ENCODE assay signal across 8 cellular contexts in genomic region chr1:9293512-9294439, GRCh38. TPM values are rescaled to one million over a fixed set of nuclear protein-coding genes. Genes with fewer than 3 reads are reported as not detected.
DNase-seq lines count a peak whose midpoint lies in the region; ATAC-seq, FAIRE-seq and TF ChIP-seq lines count a peak whose summit lies in the region.

No MANE protein-coding gene starts in this region.

- CTCF ChIA-PET in A549 (lab: Yijun Ruan, JAX) = no interaction called here
- CTCF ChIA-PET in SK-N-SH (lab: Yijun Ruan, JAX) = no interaction called here
- CTCF ChIA-PET in MCF 10A (lab: Yijun Ruan, JAX) = no interaction called here

- H3K36me3 ChIP-seq in SK-N-SH (replicated peaks in 1 of 2; ENCODE audit: control insufficient read depth in 1 of 2, insufficient read depth in 2 of 2, low read length in 1 of 2) (no peaks in the 10 kb centered on the region), liver (ENCODE audit: control insufficient read depth in 4 of 4, insufficient read depth in 3 of 4, low read depth in 1 of 4, low read length in 3 of 4) (peaks cover 0 to 3% (median 0%) of the 10 kb centered on the region in 4 donors), testis (ENCODE audit: low read depth, missing control alignments) (no peaks in the 10 kb centered on the region)

- H3K4me2 ChIP-seq in A549 = peak overlapping the region; percentile 98
- peak overlapping the region; percentile 84 for H3K4me2 ChIP-seq in SK-N-SH

- intact Hi-C loops in MCF 10A (cut with micrococcal nuclease) = loop anchor here (5.0 to 10.0 kb wide), 2 partner anchors 61 to 179 kb away; no protein-coding TSS in a partner anchor
- intact Hi-C loops in testis (cut with DNase I; ENCODE audit: low total_unique reads) = loop anchor here (10.0 kb wide), 1 partner anchor 151 kb away; no protein-coding TSS in a partner anchor

- no peak overlapping the region for H3K4me3 Mint-ChIP-seq in MCF 10A (ENCODE audit: unreplicated experiment)

- DNase-seq in A549 (ENCODE audit: low read depth in 1 of 2, low spot score in 1 of 2) (peak in 1 of 2 experiments; percentile 56), SK-N-SH (peak; percentile 79), MCF 10A (ENCODE audit: unreplicated experiment) (peak; percentile 28), testis (no peak), occipital lobe (lab: John Stamatoyannopoulos, UW) (no peak)

- H3K27me3 ChIP-seq in SK-N-SH (ENCODE audit: insufficient read depth) (no peaks in the 10 kb centered on the region), liver (ENCODE audit: control insufficient read depth in 4 of 4, insufficient read depth in 4 of 4, low read length in 3 of 4) (no peaks in the 10 kb centered on the region), testis (no peaks in the 10 kb centered on the region)

- H3K4me3 ChIP-seq in A549 = peak overlapping the region; percentile 96
- peak overlapping the region; percentile 48 to 81 for H3K4me3 ChIP-seq in SK-N-SH (ENCODE audit: low read depth in 2 of 2, low read length in 1 of 2)
- H3K4me3 ChIP-seq in liver (ENCODE audit: low read depth in 1 of 3, low read length in 3 of 3) = peak overlapping the region; percentile 67 to 90 (median 86)
- peak overlapping the region; percentile 85 to 86 for H3K4me3 ChIP-seq in testis

- TF ChIP-seq CTCF in A549 (IDR thresholded peaks at IDR 0.05) (no peak), SK-N-SH (IDR thresholded peaks at IDR 0.05) (no peak), MCF 10A (IDR thresholded peaks at IDR 0.05; ENCODE audit: unreplicated experiment) (no peak), liver (IDR thresholded peaks at IDR 0.05; ENCODE audit: low read depth, low read length, missing input control) (no peak), testis (IDR thresholded peaks at IDR 0.05) (no peak)

- H3K36me3 Mint-ChIP-seq in MCF 10A (ENCODE audit: insufficient read depth, unreplicated experiment) = no peaks in the 10 kb centered on the region

- no peak overlapping the region for H3K27ac Mint-ChIP-seq in MCF 10A (ENCODE audit: low read depth, unreplicated experiment)

- peaks cover 51% of the 10 kb centered on the region for H3K79me2 ChIP-seq in SK-N-SH (ENCODE audit: insufficient read depth)

- H3K9ac ChIP-seq in SK-N-SH (peak overlapping the region; percentile 76; the same call in 1 of the 2 replicates), liver (ENCODE audit: low read depth in 1 of 2, low read length in 2 of 2) (peak overlapping the region; percentile 14 to 52)

- H3K9me3 Mint-ChIP-seq in MCF 10A (ENCODE audit: unreplicated experiment) = no peaks in the 10 kb centered on the region

- H4K20me1 ChIP-seq in SK-N-SH (ENCODE audit: insufficient read depth) = peaks cover 16% of the 10 kb centered on the region

- H3K9me2 ChIP-seq in SK-N-SH = no peaks in the 10 kb centered on the region

- no peak for FAIRE-seq in A549 (lab: Jason Lieb, UNC)

- 0 out of 6 replicates have a peak, but pooled peaks of 1 of the 2 experiments have one; percentile 1 for ATAC-seq in A549
- ATAC-seq in GM21529 (IDR thresholded peaks at IDR 0.05; ENCODE audit: unreplicated experiment) = peak; percentile 26
- ATAC-seq in HG02938 (IDR thresholded peaks at IDR 0.05; ENCODE audit: unreplicated experiment) = no peak

- peak overlapping the region; percentile 56; the same call in 1 of the 2 replicates for H2AFZ ChIP-seq in SK-N-SH (ENCODE audit: low read depth)

- H3F3A ChIP-seq in SK-N-SH (replicated peaks; ENCODE audit: insufficient read depth) = peaks cover 33% of the 10 kb centered on the region

- H3K27ac ChIP-seq in A549 = peak overlapping the region; percentile 93 to 99
- H3K27ac ChIP-seq in SK-N-SH (ENCODE audit: low read depth in 2 of 2, low read length in 1 of 2) = peak overlapping the region in 1 of 2 experiments; percentile 52; a peak in 1 of 4 replicates
- peak overlapping the region; percentile 8 to 51 for H3K27ac ChIP-seq in liver (ENCODE audit: low read depth in 1 of 2, low read length in 2 of 2)
- H3K27ac ChIP-seq in testis = peak overlapping the region; percentile 39 to 93

- H3K27me3 Mint-ChIP-seq in MCF 10A (ENCODE audit: insufficient read depth, unreplicated experiment) = no peaks in the 10 kb centered on the region

- 2% methylated on average over 31 of the region's 45 CpGs for WGBS in A549 (ENCODE audit: missing lambda C conversion rate)
- 7% methylated on average over 27 of the region's 45 CpGs for WGBS in SK-N-SH (ENCODE audit: low lambda C conversion rate)
- 6% methylated on average over 45 of the region's 45 CpGs for WGBS in liver
- WGBS in testis, 2 donors = 12 to 13% methylated on average over 13 to 14 of the region's 45 CpGs

- TF ChIP-seq RAD21 in A549 (conservative IDR thresholded peaks at IDR 0.05 in 1 of 2, IDR thresholded peaks at IDR 0.05 in 1 of 2) (no peak), SK-N-SH (IDR thresholded peaks at IDR 0.05; ENCODE audit: low read length) (no peak), liver (IDR thresholded peaks at IDR 0.05) (peak in 1 of 2 donors; percentile 41)

- H3K9me3 ChIP-seq in A549 (peaks cover 1% of the 10 kb centered on the region; the same call in 2 of the 3 replicates), SK-N-SH (no peaks in the 10 kb centered on the region), liver (ENCODE audit: control insufficient read depth in 4 of 4, low read length in 3 of 4) (no peaks in the 10 kb centered on the region), testis (no peaks in the 10 kb centered on the region)

- TF ChIP-seq EP300 in A549 (IDR thresholded peaks at IDR 0.05) (no peak), SK-N-SH (IDR thresholded peaks at IDR 0.05; ENCODE audit: borderline replicate concordance in 1 of 2, low read depth in 1 of 2, low read length in 1 of 2) (no peak)

- no peaks in the 10 kb centered on the region for H3K4me1 Mint-ChIP-seq in MCF 10A (ENCODE audit: insufficient read depth, unreplicated experiment)

- TF ChIP-seq POLR2A in A549 (IDR thresholded peaks at IDR 0.05; ENCODE audit: low read length) (no peak), testis (IDR thresholded peaks at IDR 0.05) (no peak)

- BruUV-seq in MCF 10A (replicated peaks; lab: Mats Ljungman, UMichigan) = TSS peak; percentile 56

- POLR2A ChIA-PET in A549 (lab: Yijun Ruan, JAX) (no interaction called here), SK-N-SH (lab: Yijun Ruan, JAX) (no interaction called here), MCF 10A (lab: Yijun Ruan, JAX) (interaction anchor here (0.9 kb wide), 1 partner anchor 24 kb away, joined by 3 read pairs; no protein-coding TSS in a partner anchor)

- H3K4me1 ChIP-seq in A549 (peaks cover 68% of the 10 kb centered on the region), SK-N-SH (ENCODE audit: control insufficient read depth in 1 of 2, insufficient read depth in 2 of 2, low read depth in 1 of 2, low read length in 1 of 2) (peaks cover 7 to 15% of the 10 kb centered on the region in 2 experiments; a peak in 1 of 4 replicates), liver (ENCODE audit: control insufficient read depth in 4 of 4, insufficient read depth in 4 of 4, low read length in 3 of 4) (peaks cover 5 to 24% (median 16%) of the 10 kb centered on the region in 4 donors), testis (peaks cover 40% of the 10 kb centered on the region)

TF ChIP-seq in A549, 52 proteins besides CTCF, POLR2A, EP300 and RAD21:
- peak; percentile 16; the same call in 1 of the 2 replicates for TF ChIP-seq MAX (IDR thresholded peaks at IDR 0.05)
- no peak for TF ChIP-seq MAZ (IDR thresholded peaks at IDR 0.05; ENCODE audit: borderline replicate concordance, low read depth, low read length)

TF ChIP-seq in SK-N-SH, 30 proteins besides CTCF, POLR2A, EP300 and RAD21 (continues in another document):
- TF ChIP-seq POLR2AphosphoS5 (IDR thresholded peaks at IDR 0.05; ENCODE audit: low read depth, low read length) (no peak), RCOR1 (IDR thresholded peaks at IDR 0.05; ENCODE audit: low read length) (no peak), RFX5 (IDR thresholded peaks at IDR 0.05; ENCODE audit: low read length) (no peak), CHD2 (IDR thresholded peaks at IDR 0.05; ENCODE audit: low read length, partially characterized antibody) (no peak), YY1 (IDR thresholded peaks at IDR 0.05; ENCODE audit: low read depth) (no peak), FOXM1 (IDR thresholded peaks at IDR 0.05; ENCODE audit: low read depth) (no peak)

TF ChIP-seq in liver, 16 proteins besides CTCF, POLR2A, EP300 and RAD21:
- TF ChIP-seq HNF4G (IDR thresholded peaks at IDR 0.05) (no peak), RXRA (IDR thresholded peaks at IDR 0.05) (no peak), HNF4A (conservative IDR thresholded peaks at IDR 0.05) (no peak), FOXA2 (IDR thresholded peaks at IDR 0.05) (no peak), TAF1 (conservative IDR thresholded peaks at IDR 0.05) (no peak)

RNA-seq across cellular contexts. Expression of gene SPSB1, which starts 1.1 kb away (rescaled TPM):
- polyA plus RNA-seq in A549 (2011; rRNA removed) (19.4 and 23.7 TPM in 2 replicates), A549 (2017; fragmentation: RNase III; extraction: RNeasy Plus Mini Kit Qiagen cat#74134 plus additional on column Dnase treatment) (16.9 to 25.3 TPM (median 22.3 TPM) in 3 replicates), SK-N-SH (2012; rRNA removed) (8.4 and 9.2 TPM in 2 replicates), liver (10 to 100 TPM; 10.4 to 22.6 TPM), testis (ENCODE audit: insufficient read depth, low read depth, low replicate concordance) (19.8 TPM)
- 20.5 and 26.4 TPM in 2 replicates for polyA plus RNA-seq in A549 (2012; cell fraction: cytosol; rRNA removed)
- polyA plus RNA-seq in A549 (2012; cell fraction: nucleus; rRNA removed) = 21.7 and 23.4 TPM in 2 replicates
- polyA minus RNA-seq in A549 (2011; rRNA and poly(A)+ RNA removed) = 39.6 and 39.8 TPM in 2 replicates
- polyA plus RNA-seq in SK-N-SH (2012; cell fraction: cytosol; rRNA removed) = 4.4 and 5.8 TPM in 2 replicates
- 5.4 and 7.6 TPM in 2 replicates for polyA plus RNA-seq in SK-N-SH (2012; cell fraction: nucleus; rRNA removed)
- total RNA-seq in MCF 10A (2022) (8.2 and 16.2 TPM in 2 replicates), liver (10 to 100 TPM in 1 of 2 donors, 1 to 10 TPM in 1; 4.1 to 19.1 TPM), testis (10 to 100 TPM; 30.0 to 37.9 TPM), occipital lobe (2.3 TPM)

RNA-seq across cellular contexts. Expression of gene H6PD, which starts 59.2 kb away (rescaled TPM):
- polyA plus RNA-seq in A549 (2011; rRNA removed) (7.9 and 9.8 TPM in 2 replicates), A549 (2017; fragmentation: RNase III; extraction: RNeasy Plus Mini Kit Qiagen cat#74134 plus additional on column Dnase treatment) (4.6 to 6.4 TPM (median 6.0 TPM) in 3 replicates), SK-N-SH (2012; rRNA removed) (16.2 and 19.1 TPM in 2 replicates), liver (10 to 100 TPM; 28.9 to 65.8 TPM), testis (ENCODE audit: insufficient read depth, low read depth, low replicate concordance) (23.8 TPM)
- 3.7 and 6.0 TPM in 2 replicates for polyA plus RNA-seq in A549 (2012; cell fraction: cytosol; rRNA removed)
- polyA plus RNA-seq in A549 (2012; cell fraction: nucleus; rRNA removed) = 12.0 and 12.4 TPM in 2 replicates
- 8.7 and 10.4 TPM in 2 replicates for polyA minus RNA-seq in A549 (2011; rRNA and poly(A)+ RNA removed)
- polyA plus RNA-seq in SK-N-SH (2012; cell fraction: cytosol; rRNA removed) = 10.0 and 13.9 TPM in 2 replicates
- 23.2 and 26.0 TPM in 2 replicates for polyA plus RNA-seq in SK-N-SH (2012; cell fraction: nucleus; rRNA removed)
- total RNA-seq in MCF 10A (2022) (23.6 and 28.7 TPM in 2 replicates), liver (100 to 1,000 TPM in 1 of 2 donors, 10 to 100 TPM in 1; 47.7 to 134 TPM), testis (10 to 100 TPM; 55.0 to 67.8 TPM), occipital lobe (6.2 TPM)

Comparison
In these comparisons a context has a peak if more than half of its experiments do, and no peak if none do; other contexts are left out.
1. DNase-seq: peak in SK-N-SH (single experiment) and MCF 10A (single experiment); none in testis (single experiment) and occipital lobe (single experiment).
2. Of the 12 proteins assayed by ChIP-seq in both A549 and SK-N-SH: peak only in A549: MAX; only in SK-N-SH: none; in both: none; in neither: 11.
3. Peak in every context shown above with its lines, with median percentiles within 50 percentile points of each other: H3K4me3 ChIP-seq.